Comparison of ENCODE assay signal across 9 cellular contexts in genomic region chr5:150448960-150449490, GRCh38. TPM values are rescaled to one million over a fixed set of nuclear protein-coding genes. Genes with fewer than 3 reads are reported as not detected.
DNase-seq lines count a peak whose midpoint lies in the region; ATAC-seq, FAIRE-seq and TF ChIP-seq lines count a peak whose summit lies in the region.
"Had no signal": no experiment of that assay in that cellular context is flagged by ENCODE, and none has a peak within 500 bp of the region (broad histone marks: within the 10 kb centered on the region; RNA-seq: fewer than 3 reads in every experiment).

No MANE protein-coding gene starts in this region.

- peak; percentile 9 for ATAC-seq in HG03280 (IDR thresholded peaks at IDR 0.05; ENCODE audit: unreplicated experiment)

- peaks cover 44% of the 10 kb centered on the region for H3K79me2 ChIP-seq in keratinocyte (ENCODE audit: control insufficient read depth, insufficient read depth, low read length)

- peak overlapping the region; percentile 81 for H3K4me2 ChIP-seq in keratinocyte (ENCODE audit: control insufficient read depth, extremely low read depth, insufficient read depth, low read depth, low read length)

- H3K4me3 ChIP-seq in keratinocyte (ENCODE audit: control insufficient read depth in 2 of 3, extremely low read depth in 1 of 3, insufficient read depth in 2 of 3, low read depth in 1 of 3, low read length in 3 of 3): peak overlapping the region; percentile 72 to 95 (median 85)
- H3K4me3 ChIP-seq in subcutaneous abdominal adipose tissue (ENCODE audit: low read depth in 1 of 5, low read length in 5 of 5): peak overlapping the region; percentile 89 to 98 (median 96)

- peaks cover 35% of the 10 kb centered on the region for H4K20me1 ChIP-seq in keratinocyte (ENCODE audit: control insufficient read depth, extremely low read depth, insufficient read depth, low read length)

- H2AFZ ChIP-seq in keratinocyte (ENCODE audit: control insufficient read depth, low read length): no peak overlapping the region

- H3K4me1 ChIP-seq in keratinocyte (ENCODE audit: control insufficient read depth, extremely low read depth, insufficient read depth, low read length): peaks cover 12% of the 10 kb centered on the region
- H3K4me1 ChIP-seq in subcutaneous abdominal adipose tissue (ENCODE audit: control insufficient read depth in 5 of 5, insufficient read depth in 5 of 5, low read length in 5 of 5): peaks cover 5 to 18% (median 15%) of the 10 kb centered on the region in 5 donors

- no peaks in the 10 kb centered on the region for H3K9me3 ChIP-seq in keratinocyte (ENCODE audit: control insufficient read depth, low read depth, low read length)
- H3K9me3 ChIP-seq in subcutaneous abdominal adipose tissue (ENCODE audit: control insufficient read depth in 5 of 5, low read length in 5 of 5): no peaks in the 10 kb centered on the region

- no peak for DNase-seq in keratinocyte (ENCODE audit: low read depth, low spot score)
- no peak for DNase-seq in NCI-H2171 (lab: John Stamatoyannopoulos, UW)
- no peak for DNase-seq in stimulated activated CD4-positive, alpha-beta T cell treated with anti-CD3 and anti-CD28 coated beads, Interleukin-4, amount 100 ng/mL, for 4 hours
- no peak for DNase-seq in putamen (ENCODE audit: low spot score)

- TF ChIP-seq CTCF in 22Rv1 (IDR thresholded peaks at IDR 0.05): no peak
- no peak for TF ChIP-seq CTCF in keratinocyte (optimal IDR thresholded peaks at IDR 0.05 in 1 of 3, IDR thresholded peaks at IDR 0.05 in 1 of 3, conservative IDR thresholded peaks at IDR 0.05 in 1 of 3; ENCODE audit: extremely low read depth in 1 of 3, insufficient read depth in 2 of 3, low read length in 3 of 3)

- dilution Hi-C loops in keratinocyte (cut with MboI; ENCODE audit: extremely low pct_ligation_motif_present, low sequenced_read_pairs): no loop called here

- no peaks in the 10 kb centered on the region for H3K9me1 ChIP-seq in keratinocyte (ENCODE audit: control insufficient read depth, extremely low read depth, insufficient read depth, low read length)

- peak; percentile 17 for FAIRE-seq in keratinocyte (lab: Jason Lieb, UNC)
- FAIRE-seq: endometrium had no signal

- no peaks in the 10 kb centered on the region for H3K27me3 ChIP-seq in keratinocyte (ENCODE audit: control insufficient read depth, extremely low read depth, insufficient read depth, low read length)
- no peaks in the 10 kb centered on the region for H3K27me3 ChIP-seq in subcutaneous abdominal adipose tissue (ENCODE audit: control insufficient read depth in 5 of 5, insufficient read depth in 4 of 5, low read length in 5 of 5)

- H3K27ac ChIP-seq in 22Rv1 (peak overlapping the region; percentile 87), angular gyrus (ENCODE audit: low read depth, low read length) (peak overlapping the region; percentile 100), keratinocyte (ENCODE audit: control insufficient read depth, insufficient read depth, low read length) (peak overlapping the region; percentile 98), subcutaneous abdominal adipose tissue (ENCODE audit: low read depth, low read length) (peak overlapping the region; percentile 97)

- H3K9ac ChIP-seq in keratinocyte (ENCODE audit: control insufficient read depth, extremely low read depth, insufficient read depth, low read length) (peak overlapping the region; percentile 99), subcutaneous abdominal adipose tissue (ENCODE audit: low read length in 5 of 5) (peak overlapping the region; percentile 82 to 98 (median 93))

- peaks cover 38 to 43% of the 10 kb centered on the region in 2 experiments for H3K36me3 ChIP-seq in keratinocyte (ENCODE audit: control insufficient read depth in 2 of 2, extremely low read depth in 1 of 2, insufficient read depth in 2 of 2, low read length in 2 of 2)
- peaks cover 6 to 39% (median 37%) of the 10 kb centered on the region in 5 donors for H3K36me3 ChIP-seq in subcutaneous abdominal adipose tissue (ENCODE audit: control insufficient read depth in 5 of 5, insufficient read depth in 5 of 5, low read length in 5 of 5)

RNA-seq across cellular contexts. Expression of gene RPS14, which starts 0.5 kb away (rescaled TPM):
- 3,540 to 4,624 TPM (median 3,588 TPM) in 3 replicates for polyA plus RNA-seq in keratinocyte
- polyA plus RNA-seq in keratinocyte (2011; ENCODE audit: low read depth): 630 TPM
- polyA plus RNA-seq in keratinocyte (2011; cell fraction: cytosol; rRNA removed): 6,466 and 6,976 TPM in 2 replicates
- 1,255 and 1,377 TPM in 2 replicates for polyA plus RNA-seq in keratinocyte (2011; cell fraction: nucleus; rRNA removed)
- 2,935 and 4,321 TPM in 2 replicates for polyA plus RNA-seq in keratinocyte (2012; ENCODE audit: low replicate concordance)
- 778 to 1,315 TPM (median 1,196 TPM) in 3 replicates for polyA minus RNA-seq in keratinocyte
- 781 TPM for polyA minus RNA-seq in keratinocyte (2011; cell fraction: cytosol; rRNA and poly(A)+ RNA removed)
- polyA minus RNA-seq in keratinocyte (2011; cell fraction: nucleus; rRNA and poly(A)+ RNA removed): 129 and 187 TPM in 2 replicates

RNA-seq across cellular contexts. Expression of gene CD74, which starts 36.3 kb away (rescaled TPM):
- 0.71 to 1.8 TPM (median 1.3 TPM) in 3 replicates for polyA plus RNA-seq in keratinocyte
- 0.24 TPM for polyA plus RNA-seq in keratinocyte (2011; ENCODE audit: low read depth)
- polyA plus RNA-seq in keratinocyte (2011; cell fraction: cytosol; rRNA removed): 1.1 and 1.5 TPM in 2 replicates
- 1.8 and 2.2 TPM in 2 replicates for polyA plus RNA-seq in keratinocyte (2011; cell fraction: nucleus; rRNA removed)
- 0.52 and 2.0 TPM in 2 replicates for polyA plus RNA-seq in keratinocyte (2012; ENCODE audit: low replicate concordance)
- 0.90 to 1.9 TPM (median 0.96 TPM) in 3 replicates for polyA minus RNA-seq in keratinocyte
- polyA minus RNA-seq in keratinocyte (2011; cell fraction: cytosol; rRNA and poly(A)+ RNA removed): not detected
- 0.32 and 2.6 TPM in 2 replicates for polyA minus RNA-seq in keratinocyte (2011; cell fraction: nucleus; rRNA and poly(A)+ RNA removed)

RNA-seq across cellular contexts. Expression of gene NDST1, which starts 58.9 kb away (rescaled TPM):
- polyA plus RNA-seq in keratinocyte: 24.9 to 43.5 TPM (median 36.2 TPM) in 3 replicates
- 8.3 TPM for polyA plus RNA-seq in keratinocyte (2011; ENCODE audit: low read depth)
- 31.9 and 37.2 TPM in 2 replicates for polyA plus RNA-seq in keratinocyte (2011; cell fraction: cytosol; rRNA removed)
- 106 and 123 TPM in 2 replicates for polyA plus RNA-seq in keratinocyte (2011; cell fraction: nucleus; rRNA removed)
- 21.8 and 60.7 TPM in 2 replicates for polyA plus RNA-seq in keratinocyte (2012; ENCODE audit: low replicate concordance)
- 60.2 to 180 TPM (median 69.9 TPM) in 3 replicates for polyA minus RNA-seq in keratinocyte
- 62.7 TPM for polyA minus RNA-seq in keratinocyte (2011; cell fraction: cytosol; rRNA and poly(A)+ RNA removed)
- polyA minus RNA-seq in keratinocyte (2011; cell fraction: nucleus; rRNA and poly(A)+ RNA removed): 122 and 151 TPM in 2 replicates
